ENCODE assay signal across 27 cellular contexts in genomic region chr5:154878642-154879335, GRCh38. TPM values are rescaled to one million over a fixed set of nuclear protein-coding genes. Genes with fewer than 3 reads are reported as not detected.
DNase-seq lines count a peak whose midpoint lies in the region; ATAC-seq, FAIRE-seq and TF ChIP-seq lines count a peak whose summit lies in the region.
"Had no signal": no experiment of that assay in that cellular context is flagged by ENCODE, and none has a peak within 500 bp of the region (broad histone marks: within the 10 kb centered on the region; RNA-seq: fewer than 3 reads in every experiment).

No MANE protein-coding gene starts in this region.

- peaks cover 35% of the 10 kb centered on the region for H3K9me3 Mint-ChIP-seq in GM23338
- H3K9me3 Mint-ChIP-seq in activated T-helper 17 cell treated with anti-CD3 and anti-CD28 coated beads, Interleukin-2, amount 50 U/mL, for 72 hours, result peaks cover 12% of the 10 kb centered on the region

- H3K4me3 ChIP-seq in GM23338 (no peak overlapping the region), GM12878 (no peak overlapping the region), keratinocyte (ENCODE audit: control insufficient read depth in 2 of 3, extremely low read depth in 1 of 3, insufficient read depth in 2 of 3, low read depth in 1 of 3, low read length in 3 of 3) (no peak overlapping the region), left ventricle myocardium inferior (no peak overlapping the region)
- H3K4me3 ChIP-seq: dorsolateral prefrontal cortex, lung had no signal

- no peak for TF ChIP-seq CTCF in GM23338 (conservative IDR thresholded peaks at IDR 0.05; ENCODE audit: low read depth in 2 of 2)
- no peak for TF ChIP-seq CTCF in GM12878 (IDR thresholded peaks at IDR 0.05 in 2 of 3, conservative IDR thresholded peaks at IDR 0.05 in 1 of 3; ENCODE audit: control insufficient read depth in 2 of 3, extremely low read depth in 1 of 3, insufficient read depth in 1 of 3, low read depth in 3 of 3, low read length in 3 of 3)
- TF ChIP-seq CTCF in keratinocyte (optimal IDR thresholded peaks at IDR 0.05 in 1 of 3, IDR thresholded peaks at IDR 0.05 in 1 of 3, conservative IDR thresholded peaks at IDR 0.05 in 1 of 3; ENCODE audit: extremely low read depth in 1 of 3, insufficient read depth in 2 of 3, low read length in 3 of 3), result no peak
- no peak for TF ChIP-seq CTCF in left ventricle myocardium inferior (IDR thresholded peaks at IDR 0.05; ENCODE audit: borderline replicate concordance)

- no peak overlapping the region for H3K4me3 Mint-ChIP-seq in GM23338
- H3K4me3 Mint-ChIP-seq in activated T-helper 17 cell treated with anti-CD3 and anti-CD28 coated beads, Interleukin-2, amount 50 U/mL, for 72 hours, result no peak overlapping the region

- RAD21 ChIA-PET in GM12878 (lab: Charles Lee; ENCODE audit: unreplicated experiment), result no interaction called here

- H3K9me1 ChIP-seq in keratinocyte (ENCODE audit: control insufficient read depth, extremely low read depth, insufficient read depth, low read length), result no peaks in the 10 kb centered on the region

- H3K4me1 ChIP-seq in GM23338 (ENCODE audit: insufficient read depth) (no peaks in the 10 kb centered on the region), GM12878 (ENCODE audit: control insufficient read depth, insufficient read depth, low read length) (no peaks in the 10 kb centered on the region), keratinocyte (ENCODE audit: control insufficient read depth, extremely low read depth, insufficient read depth, low read length) (no peaks in the 10 kb centered on the region), left ventricle myocardium inferior (peaks cover 8% of the 10 kb centered on the region)
- H3K4me1 ChIP-seq: BLaER1 treated with 17β-estradiol and CSF1 and Interleukin-3, amounts not matched to agents 10 nM and 100 nM had no signal

- H3K9me3 ChIP-seq in GM12878 (replicated peaks; ENCODE audit: control insufficient read depth, insufficient read depth, low read length) (peaks cover 7% of the 10 kb centered on the region), keratinocyte (ENCODE audit: control insufficient read depth, low read depth, low read length) (peaks cover 9% of the 10 kb centered on the region), left ventricle myocardium inferior (replicated peaks) (peaks cover 24% of the 10 kb centered on the region)

- H3K27ac Mint-ChIP-seq in GM23338, result no peak overlapping the region
- no peak overlapping the region for H3K27ac Mint-ChIP-seq in activated T-helper 17 cell treated with anti-CD3 and anti-CD28 coated beads, Interleukin-2, amount 50 U/mL, for 72 hours
- H3K27ac Mint-ChIP-seq: progenitor cell of endocrine pancreas had no signal

- dilution Hi-C loops in keratinocyte (cut with MboI; ENCODE audit: extremely low pct_ligation_motif_present, low sequenced_read_pairs), result no loop called here

- FAIRE-seq in GM12878 (lab: Jason Lieb, UNC) (no peak), keratinocyte (lab: Jason Lieb, UNC) (peak; percentile 51)
- FAIRE-seq: endothelial cell of umbilical vein, GM18507 had no signal

- in situ Hi-C loops in GM12878 (cut with MboI), result no loop called here

- DNase-seq in GM23338 (ENCODE audit: low spot score) (peak; percentile 53), M059J (ENCODE audit: low read depth) (peak; percentile 26), GM12878 (ENCODE audit: low read depth, low spot score) (no peak), keratinocyte (ENCODE audit: low read depth, low spot score) (no peak), NCI-H2171 (lab: John Stamatoyannopoulos, UW) (no peak), nucleus accumbens (lab: John Stamatoyannopoulos, UW) (no peak), left ventricle myocardium inferior (no peak)
- DNase-seq: activated CD4-positive, alpha-beta T cell treated with anti-CD3 and anti-CD28 coated beads, Interleukin-2, amount 50 U/mL, for 48 hours; activated naive CD4-positive, alpha-beta T cell treated with anti-CD3 and anti-CD28 coated beads, Interleukin-2, amount 50 U/mL, for 16 hours; amygdala; COR-L47; DND-41; dorsolateral prefrontal cortex; glutamatergic neuron; NCI-H1105; NCI-H187 treated with DMSO at 0.1 percent for 48 hours; NCI-H226; RPMI8226; stimulated activated CD4-positive, alpha-beta T cell treated with anti-CD3 and anti-CD28 coated beads, Interleukin-4, amount 100 ng/mL, for 4 hours; stimulated activated naive CD4-positive, alpha-beta T cell treated with Interleukin-2 at 50 U/mL for 16 hours; T-helper 1 cell had no signal

- TF ChIP-seq EP300 in GM12878 (IDR thresholded peaks at IDR 0.05; ENCODE audit: borderline replicate concordance in 1 of 2, control insufficient read depth in 1 of 2, low read depth in 2 of 2, low read length in 2 of 2), result no peak

- no TSS peak for BruUV-seq in GM12878 (replicated peaks; lab: Mats Ljungman, UMichigan)

- H3K9ac ChIP-seq in GM12878 (ENCODE audit: control insufficient read depth, insufficient read depth, low read length) (no peak overlapping the region), keratinocyte (ENCODE audit: control insufficient read depth, extremely low read depth, insufficient read depth, low read length) (no peak overlapping the region)
- H3K9ac ChIP-seq: BLaER1 treated with 17β-estradiol and CSF1 and Interleukin-3, amounts not matched to agents 10 nM and 100 nM had no signal

- WGBS in GM12878 (ENCODE audit: insufficient coverage, insufficient replicate concordance, low lambda C conversion rate, missing lambda C conversion rate), result 97% methylated on average over 14 of the region's 14 CpGs

- no peak for TF ChIP-seq POLR2A in GM12878 (IDR thresholded peaks at IDR 0.05; ENCODE audit: low read depth, low read length)

- CTCF ChIA-PET in GM12878 (lab: Yijun Ruan, JAX), result interaction anchor here (0.7 kb wide), 1 partner anchor 58 kb away, joined by 6 read pairs; no protein-coding TSS in a partner anchor

- H3K36me3 ChIP-seq in GM23338 (ENCODE audit: insufficient read depth) (peaks cover 23% of the 10 kb centered on the region), GM12878 (ENCODE audit: control insufficient read depth in 2 of 2, insufficient read depth in 2 of 2, low read length in 1 of 2) (peaks cover 4 to 12% of the 10 kb centered on the region in 2 experiments), keratinocyte (ENCODE audit: control insufficient read depth in 2 of 2, extremely low read depth in 1 of 2, insufficient read depth in 2 of 2, low read length in 2 of 2) (peaks cover 2 to 9% of the 10 kb centered on the region in 2 experiments), left ventricle myocardium inferior (peaks cover 49% of the 10 kb centered on the region)

- intact Hi-C loops in GM12878 (cut with micrococcal nuclease; ENCODE audit: unreplicated experiment) (no loop called here), left ventricle myocardium inferior (cut with micrococcal nuclease) (no loop called here)

- ATAC-seq in GM23338, result no peak
- ATAC-seq in GM12878, result no peak
- no peak for ATAC-seq in activated T-helper 17 cell treated with anti-CD3 and anti-CD28 coated beads, Interleukin-2, amount 50 U/mL, for 72 hours (replicated peaks)

- H3K27me3 ChIP-seq in GM23338 (ENCODE audit: insufficient read depth) (no peaks in the 10 kb centered on the region), GM12878 (replicated peaks in 1 of 2; ENCODE audit: control insufficient read depth in 2 of 2, insufficient read depth in 2 of 2, low read length in 1 of 2) (no peaks in the 10 kb centered on the region), keratinocyte (ENCODE audit: control insufficient read depth, extremely low read depth, insufficient read depth, low read length) (no peaks in the 10 kb centered on the region), left ventricle myocardium inferior (ENCODE audit: low read depth) (no peaks in the 10 kb centered on the region)
- H3K27me3 ChIP-seq: BLaER1 treated with 17β-estradiol and CSF1 and Interleukin-3, amounts not matched to agents 10 nM and 100 nM; dorsolateral prefrontal cortex had no signal

- H3K79me2 ChIP-seq in GM23338 (replicated peaks; ENCODE audit: insufficient read depth) (no peaks in the 10 kb centered on the region), GM12878 (ENCODE audit: control insufficient read depth, insufficient read depth, low read length) (no peaks in the 10 kb centered on the region), keratinocyte (ENCODE audit: control insufficient read depth, insufficient read depth, low read length) (no peaks in the 10 kb centered on the region)

- H3K4me1 Mint-ChIP-seq in GM23338, result no peaks in the 10 kb centered on the region
- H3K4me1 Mint-ChIP-seq in activated T-helper 17 cell treated with anti-CD3 and anti-CD28 coated beads, Interleukin-2, amount 50 U/mL, for 72 hours, result no peaks in the 10 kb centered on the region

- 0 out of 2 replicates have a peak, but pooled peaks cover 5% of the 10 kb centered on the region for H3F3A ChIP-seq in GM23338 (replicated peaks; ENCODE audit: low read depth)

- H4K20me1 ChIP-seq in GM23338 (replicated peaks; ENCODE audit: insufficient read depth) (no peaks in the 10 kb centered on the region; the same call in 1 of the 2 replicates), GM12878 (ENCODE audit: control insufficient read depth, insufficient read depth) (no peaks in the 10 kb centered on the region), keratinocyte (ENCODE audit: control insufficient read depth, extremely low read depth, insufficient read depth, low read length) (no peaks in the 10 kb centered on the region)

- peaks cover 5% of the 10 kb centered on the region; the same call in 1 of the 2 replicates for H3K9me2 ChIP-seq in GM23338 (ENCODE audit: insufficient read depth)

- TF ChIP-seq RAD21 in GM12878 (IDR thresholded peaks at IDR 0.05; ENCODE audit: insufficient read depth, low read depth, low read length), result no peak

- H3K36me3 Mint-ChIP-seq in GM23338 (ENCODE audit: low read depth), result peaks cover 85% of the 10 kb centered on the region
- H3K36me3 Mint-ChIP-seq in activated T-helper 17 cell treated with anti-CD3 and anti-CD28 coated beads, Interleukin-2, amount 50 U/mL, for 72 hours (ENCODE audit: low read depth), result peaks cover 84% of the 10 kb centered on the region

- H3K27ac ChIP-seq in GM23338 (ENCODE audit: low read depth) (no peak overlapping the region), GM12878 (ENCODE audit: control insufficient read depth, insufficient read depth) (no peak overlapping the region), keratinocyte (ENCODE audit: control insufficient read depth, insufficient read depth, low read length) (no peak overlapping the region), left ventricle myocardium inferior (replicated peaks) (no peak overlapping the region)
- H3K27ac ChIP-seq: BLaER1 treated with 17β-estradiol and CSF1 and Interleukin-3, amounts not matched to agents 10 nM and 100 nM; dorsolateral prefrontal cortex had no signal

- H3K4me2 ChIP-seq in GM23338, result no peak overlapping the region
- H3K4me2 ChIP-seq in GM12878 (ENCODE audit: control insufficient read depth, insufficient read depth), result no peak overlapping the region
- no peak overlapping the region for H3K4me2 ChIP-seq in keratinocyte (ENCODE audit: control insufficient read depth, extremely low read depth, insufficient read depth, low read depth, low read length)
- H3K4me2 ChIP-seq: BLaER1 treated with 17β-estradiol and CSF1 and Interleukin-3, amounts not matched to agents 10 nM and 100 nM had no signal

- H2AFZ ChIP-seq in GM23338 (no peak overlapping the region), GM12878 (ENCODE audit: control insufficient read depth, low read depth, low read length) (no peak overlapping the region), keratinocyte (ENCODE audit: control insufficient read depth, low read length) (no peak overlapping the region)

- POLR2A ChIA-PET in GM12878 (lab: Charles Lee), result no interaction called here

- SMC1A ChIA-PET in GM12878 (lab: Charles Lee; ENCODE audit: uncharacterized antibody, unreplicated experiment), result interaction anchor here (0.7 kb wide), 1 partner anchor 14 kb away, joined by 4 read pairs; no protein-coding TSS in a partner anchor

- H3K27me3 Mint-ChIP-seq in GM23338 (ENCODE audit: insufficient read depth, low read depth, poor library complexity), result peaks cover 3% of the 10 kb centered on the region
- H3K27me3 Mint-ChIP-seq in activated T-helper 17 cell treated with anti-CD3 and anti-CD28 coated beads, Interleukin-2, amount 50 U/mL, for 72 hours, result no peaks in the 10 kb centered on the region
- H3K27me3 Mint-ChIP-seq: progenitor cell of endocrine pancreas had no signal

RNA-seq across cellular contexts. Expression of gene CNOT8, which starts 20.4 kb away (rescaled TPM):
- total RNA-seq in GM23338 (2014; rRNA removed; shearing (Covaris generic)), result 77.7 and 78.3 TPM in 2 replicates
- 26.9 and 31.2 TPM in 2 replicates for polyA plus RNA-seq in GM23338 (2016; fragmentation: Nextera tagmentation; extraction: Ambion mirVana)
- total RNA-seq in M059J (2014; rRNA removed; shearing (Covaris generic)), result 49.8 and 69.7 TPM in 2 replicates
- total RNA-seq in GM12878 (2013; cell fraction: nucleolus; rRNA removed), result 36.9 and 43.3 TPM in 2 replicates
- 33.8 and 49.8 TPM in 2 replicates for total RNA-seq in GM12878 (2014; rRNA removed)
- total RNA-seq in GM12878 (2014; rRNA removed; fragmentation: Illumina TruSeq; extraction: Trizol), result 34.3 and 35.6 TPM in 2 replicates
- 37.5 and 42.4 TPM in 2 replicates for total RNA-seq in GM12878 (2021)
- 23.2 TPM for polyA plus RNA-seq in GM12878 (2011; ENCODE audit: low read depth)
- 48.3 and 76.5 TPM in 2 replicates for polyA plus RNA-seq in GM12878 (2011; rRNA removed)
- 43.9 and 59.3 TPM in 2 replicates for polyA plus RNA-seq in GM12878 (2011; cell fraction: cytosol; rRNA removed)
- 28.5 and 29.6 TPM in 2 replicates for polyA plus RNA-seq in GM12878 (2011; cell fraction: nucleus; rRNA removed)
- polyA plus RNA-seq in GM12878 (2012), result 28.5 and 34.1 TPM in 2 replicates
- 42.6 and 51.0 TPM in 2 replicates for polyA plus RNA-seq in GM12878 (2014; fragmentation: Illumina TruSeq; extraction: Trizol)
- polyA plus RNA-seq in GM12878 (2014; fragmentation: Nextera tagmentation; extraction: Ambion mirVana), result 10 to 100 TPM; 13.2 to 21.3 TPM
- 31.1 and 34.6 TPM in 2 replicates for polyA plus RNA-seq in GM12878 (2014; rRNA removed)
- polyA plus RNA-seq in GM12878 (2016; fragmentation: Nextera tagmentation; extraction: Ambion mirVana), result 10 to 100 TPM; 53.7 to 57.1 TPM
- polyA minus RNA-seq in GM12878 (2011; rRNA and poly(A)+ RNA removed), result 44.5 and 58.6 TPM in 2 replicates
- 16.8 and 21.8 TPM in 2 replicates for polyA minus RNA-seq in GM12878 (2011; cell fraction: cytosol; rRNA and poly(A)+ RNA removed)
- polyA minus RNA-seq in GM12878 (2011; cell fraction: nucleus; rRNA and poly(A)+ RNA removed), result 7.7 and 9.9 TPM in 2 replicates
- 28.1 to 44.5 TPM (median 36.2 TPM) in 3 replicates for polyA plus RNA-seq in keratinocyte
- 68.1 TPM for polyA plus RNA-seq in keratinocyte (2011; ENCODE audit: low read depth)
- 28.2 and 41.0 TPM in 2 replicates for polyA plus RNA-seq in keratinocyte (2011; cell fraction: cytosol; rRNA removed)
- 50.6 and 55.1 TPM in 2 replicates for polyA plus RNA-seq in keratinocyte (2011; cell fraction: nucleus; rRNA removed)
- 21.1 and 33.8 TPM in 2 replicates for polyA plus RNA-seq in keratinocyte (2012; ENCODE audit: low replicate concordance)
- 18.1 to 47.2 TPM (median 34.2 TPM) in 3 replicates for polyA minus RNA-seq in keratinocyte
- polyA minus RNA-seq in keratinocyte (2011; cell fraction: cytosol; rRNA and poly(A)+ RNA removed), result 21.7 TPM
- polyA minus RNA-seq in keratinocyte (2011; cell fraction: nucleus; rRNA and poly(A)+ RNA removed), result 14.1 and 31.1 TPM in 2 replicates
- 100 to 1,000 TPM in 1 of 2 donors, 10 to 100 TPM in 1; 87.4 to 173 TPM for total RNA-seq in activated T-helper 17 cell treated with anti-CD3 and anti-CD28 coated beads, Interleukin-2, amount 50 U/mL, for 72 hours
- total RNA-seq in left ventricle myocardium inferior, result 23.3 TPM

RNA-seq across cellular contexts. Expression of gene FAXDC2, which starts 28.4 kb away (rescaled TPM):
- 1.8 and 4.6 TPM in 2 replicates for total RNA-seq in GM23338 (2014; rRNA removed; shearing (Covaris generic))
- polyA plus RNA-seq in GM23338 (2016; fragmentation: Nextera tagmentation; extraction: Ambion mirVana) (2.5 and 4.0 TPM in 2 replicates), GM12878 (2011; rRNA removed) (0.48 and 0.72 TPM in 2 replicates), GM12878 (2014; fragmentation: Illumina TruSeq; extraction: Trizol) (0.21 and 0.32 TPM in 2 replicates), GM12878 (2014; fragmentation: Nextera tagmentation; extraction: Ambion mirVana) (under 1 TPM; 0.13 to 0.32 TPM), GM12878 (2014; rRNA removed) (0.42 TPM in 2 replicates), GM12878 (2016; fragmentation: Nextera tagmentation; extraction: Ambion mirVana) (1 to 10 TPM; 1.2 to 1.8 TPM), keratinocyte (4.6 to 11.0 TPM (median 7.1 TPM) in 3 replicates)
- 3.4 and 5.5 TPM in 2 replicates for total RNA-seq in M059J (2014; rRNA removed; shearing (Covaris generic))
- total RNA-seq in GM12878 (2013; cell fraction: nucleolus; rRNA removed), result 1.5 and 2.2 TPM in 2 replicates
- total RNA-seq in GM12878 (2014; rRNA removed) (0.05 and 0.17 TPM in 2 replicates), GM12878 (2014; rRNA removed; fragmentation: Illumina TruSeq; extraction: Trizol) (0.22 and 0.28 TPM in 2 replicates), GM12878 (2021) (0.32 and 0.38 TPM in 2 replicates), left ventricle myocardium inferior (23.5 TPM)
- 0.68 TPM for polyA plus RNA-seq in GM12878 (2011; ENCODE audit: low read depth)
- polyA plus RNA-seq in GM12878 (2011; cell fraction: cytosol; rRNA removed), result 0.62 and 1.2 TPM in 2 replicates
- 1.3 and 2.0 TPM in 2 replicates for polyA plus RNA-seq in GM12878 (2011; cell fraction: nucleus; rRNA removed)
- polyA plus RNA-seq in GM12878 (2012), result 0.58 and 0.67 TPM in 2 replicates
- polyA minus RNA-seq in GM12878 (2011; rRNA and poly(A)+ RNA removed), result 1.2 and 1.9 TPM in 2 replicates
- polyA minus RNA-seq in GM12878 (2011; cell fraction: cytosol; rRNA and poly(A)+ RNA removed), result not detected in 2 replicates
- polyA minus RNA-seq in GM12878 (2011; cell fraction: nucleus; rRNA and poly(A)+ RNA removed), result 0.29 and 0.48 TPM in 2 replicates
- polyA plus RNA-seq in keratinocyte (2011; ENCODE audit: low read depth), result 1.4 TPM
- 9.2 and 9.8 TPM in 2 replicates for polyA plus RNA-seq in keratinocyte (2011; cell fraction: cytosol; rRNA removed)
- polyA plus RNA-seq in keratinocyte (2011; cell fraction: nucleus; rRNA removed), result 8.5 and 13.6 TPM in 2 replicates
- 7.2 and 7.5 TPM in 2 replicates for polyA plus RNA-seq in keratinocyte (2012; ENCODE audit: low replicate concordance)
- polyA minus RNA-seq in keratinocyte, result 4.9 to 19.5 TPM (median 13.9 TPM) in 3 replicates
- polyA minus RNA-seq in keratinocyte (2011; cell fraction: cytosol; rRNA and poly(A)+ RNA removed), result 18.8 TPM
- 4.3 and 8.5 TPM in 2 replicates for polyA minus RNA-seq in keratinocyte (2011; cell fraction: nucleus; rRNA and poly(A)+ RNA removed)
- not detected for total RNA-seq in activated T-helper 17 cell treated with anti-CD3 and anti-CD28 coated beads, Interleukin-2, amount 50 U/mL, for 72 hours

RNA-seq across cellular contexts. Expression of gene GEMIN5, which starts 59.2 kb away (rescaled TPM):
- total RNA-seq in GM23338 (2014; rRNA removed; shearing (Covaris generic)), result 46.7 and 49.7 TPM in 2 replicates
- polyA plus RNA-seq in GM23338 (2016; fragmentation: Nextera tagmentation; extraction: Ambion mirVana) (18.3 and 19.2 TPM in 2 replicates), GM12878 (2011; rRNA removed) (11.9 and 14.4 TPM in 2 replicates), GM12878 (2014; fragmentation: Illumina TruSeq; extraction: Trizol) (22.3 and 25.2 TPM in 2 replicates), GM12878 (2014; fragmentation: Nextera tagmentation; extraction: Ambion mirVana) (1 to 10 TPM; 6.3 to 6.8 TPM), GM12878 (2014; rRNA removed) (15.9 and 16.9 TPM in 2 replicates), GM12878 (2016; fragmentation: Nextera tagmentation; extraction: Ambion mirVana) (10 to 100 TPM; 26.5 to 26.6 TPM), keratinocyte (8.1 to 18.2 TPM (median 12.5 TPM) in 3 replicates)
- 9.5 and 12.8 TPM in 2 replicates for total RNA-seq in M059J (2014; rRNA removed; shearing (Covaris generic))
- total RNA-seq in GM12878 (2013; cell fraction: nucleolus; rRNA removed), result 21.6 and 24.5 TPM in 2 replicates
- total RNA-seq in GM12878 (2014; rRNA removed) (28.7 and 29.8 TPM in 2 replicates), GM12878 (2014; rRNA removed; fragmentation: Illumina TruSeq; extraction: Trizol) (23.7 and 24.2 TPM in 2 replicates), GM12878 (2021) (23.8 and 28.4 TPM in 2 replicates), left ventricle myocardium inferior (14.0 TPM)
- polyA plus RNA-seq in GM12878 (2011; ENCODE audit: low read depth), result 7.1 TPM
- polyA plus RNA-seq in GM12878 (2011; cell fraction: cytosol; rRNA removed), result 15.9 and 16.5 TPM in 2 replicates
- 11.3 and 13.7 TPM in 2 replicates for polyA plus RNA-seq in GM12878 (2011; cell fraction: nucleus; rRNA removed)
- 6.6 and 10.8 TPM in 2 replicates for polyA plus RNA-seq in GM12878 (2012)
- polyA minus RNA-seq in GM12878 (2011; rRNA and poly(A)+ RNA removed), result 19.1 and 20.8 TPM in 2 replicates
- 11.5 and 15.5 TPM in 2 replicates for polyA minus RNA-seq in GM12878 (2011; cell fraction: cytosol; rRNA and poly(A)+ RNA removed)
- 5.9 and 14.9 TPM in 2 replicates for polyA minus RNA-seq in GM12878 (2011; cell fraction: nucleus; rRNA and poly(A)+ RNA removed)
- 7.0 TPM for polyA plus RNA-seq in keratinocyte (2011; ENCODE audit: low read depth)
- 6.8 and 10.5 TPM in 2 replicates for polyA plus RNA-seq in keratinocyte (2011; cell fraction: cytosol; rRNA removed)
- polyA plus RNA-seq in keratinocyte (2011; cell fraction: nucleus; rRNA removed), result 15.8 and 17.5 TPM in 2 replicates
- 5.8 and 15.2 TPM in 2 replicates for polyA plus RNA-seq in keratinocyte (2012; ENCODE audit: low replicate concordance)
- polyA minus RNA-seq in keratinocyte, result 17.9 to 29.2 TPM (median 23.1 TPM) in 3 replicates
- 17.6 TPM for polyA minus RNA-seq in keratinocyte (2011; cell fraction: cytosol; rRNA and poly(A)+ RNA removed)
- 20.0 and 34.4 TPM in 2 replicates for polyA minus RNA-seq in keratinocyte (2011; cell fraction: nucleus; rRNA and poly(A)+ RNA removed)
- total RNA-seq in activated T-helper 17 cell treated with anti-CD3 and anti-CD28 coated beads, Interleukin-2, amount 50 U/mL, for 72 hours, result 10 to 100 TPM; 27.6 to 37.3 TPM

Comparison
In these comparisons a context has a peak if more than half of its experiments do, and no peak if none do; other contexts are left out.
1. DNase-seq: peak in GM23338 (single experiment) and M059J (single experiment); none in GM12878 (single experiment), keratinocyte (single experiment), NCI-H2171 (single experiment), nucleus accumbens (0 of 56) and left ventricle myocardium inferior (single experiment).